In the genomic region with DNA sequence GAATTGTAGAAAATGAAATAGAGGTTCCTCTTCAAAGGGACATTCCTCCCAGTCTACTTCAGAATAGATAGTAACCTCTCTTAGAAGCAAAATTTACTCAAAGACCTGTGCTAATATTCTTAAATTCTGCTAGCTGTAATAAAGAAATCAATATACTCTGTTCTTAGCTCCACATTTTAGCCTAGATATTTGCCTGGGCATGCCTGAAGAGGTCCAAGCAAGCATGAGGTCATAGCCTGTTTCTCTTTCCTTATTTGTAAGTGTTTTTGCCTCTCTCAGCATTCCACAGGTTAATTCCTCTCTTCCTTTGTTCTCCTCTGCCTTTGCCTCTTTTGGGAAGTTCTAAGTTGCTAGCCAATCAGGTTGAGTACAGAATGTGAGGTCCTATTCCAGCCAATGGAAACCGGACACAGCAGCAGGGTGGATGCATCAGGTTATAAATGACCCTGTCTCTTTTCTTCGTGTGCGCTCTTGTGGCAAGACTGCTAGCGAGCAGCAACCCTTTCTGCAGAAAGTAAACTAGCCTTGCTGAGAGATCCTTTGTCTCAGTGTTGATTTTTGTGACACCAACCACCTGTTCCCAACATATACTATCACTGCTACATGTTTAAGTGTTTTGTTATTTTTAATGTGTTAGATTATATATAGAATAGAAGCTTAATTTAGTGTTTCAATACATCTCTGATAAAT, we compare ENCODE assay signal across 14 cellular contexts. TPM values are rescaled to one million over a fixed set of nuclear protein-coding genes. Genes with fewer than 3 reads are reported as not detected.
"Had no signal": no experiment of that assay in that cellular context is flagged by ENCODE, and none has a peak within 500 bp of the region (broad histone marks: within the 10 kb centered on the region; RNA-seq: fewer than 3 reads in every experiment).

No MANE protein-coding gene starts in this region.

RNA-seq across cellular contexts. Expression of gene TEX50, which starts 7.5 kb away (rescaled TPM):
- total RNA-seq: activated CD4-positive, alpha-beta memory T cell treated with anti-CD3 and anti-CD28 coated beads for 36 hours; colonic mucosa; dorsolateral prefrontal cortex; epithelial cell of proximal tubule; heart right ventricle; left ventricle myocardium inferior; lung microvascular endothelial cell; natural killer cell treated with Interleukin-12 subunit alpha and Interleukin-12 subunit beta and Interleukin-15 and Interleukin-18, amount 100 ng/mL, for 72 hours; pulmonary artery endothelial cell; right cardiac atrium; skeletal muscle tissue; thyroid gland; ureter had no signal
- polyA plus RNA-seq: heart right ventricle, right cardiac atrium, SK-N-SH had no signal

RNA-seq across cellular contexts. Expression of gene ANKRD45, which starts 27.1 kb away (rescaled TPM):
- total RNA-seq: activated CD4-positive, alpha-beta memory T cell treated with anti-CD3 and anti-CD28 coated beads for 36 hours; lung microvascular endothelial cell; natural killer cell treated with Interleukin-12 subunit alpha and Interleukin-12 subunit beta and Interleukin-15 and Interleukin-18, amount 100 ng/mL, for 72 hours; skeletal muscle tissue had no signal

RNA-seq across cellular contexts. Expression of gene SLC9C2, which starts 39.7 kb away (rescaled TPM):
- total RNA-seq: activated CD4-positive, alpha-beta memory T cell treated with anti-CD3 and anti-CD28 coated beads for 36 hours; colonic mucosa; epithelial cell of proximal tubule; left ventricle myocardium inferior; lung microvascular endothelial cell; natural killer cell treated with Interleukin-12 subunit alpha and Interleukin-12 subunit beta and Interleukin-15 and Interleukin-18, amount 100 ng/mL, for 72 hours; pulmonary artery endothelial cell; thyroid gland; ureter had no signal
- polyA plus RNA-seq: SK-N-SH had no signal
